In genomic region chr17:43578352-43578698, GRCh38 we compare ENCODE assay signal across 10 cellular contexts. TPM values are rescaled to one million over a fixed set of nuclear protein-coding genes. Genes with fewer than 3 reads are reported as not detected.
DNase-seq lines count a peak whose midpoint lies in the region; ATAC-seq and TF ChIP-seq lines count a peak whose summit lies in the region.
"Had no signal": no experiment of that assay in that cellular context is flagged by ENCODE, and none has a peak within 500 bp of the region (broad histone marks: within the 10 kb centered on the region; RNA-seq: fewer than 3 reads in every experiment).

No MANE protein-coding gene starts in this region.

- no peak for TF ChIP-seq CTCF in colonic mucosa (IDR thresholded peaks at IDR 0.05)
- TF ChIP-seq CTCF in progenitor cell of endocrine pancreas (IDR thresholded peaks at IDR 0.05; ENCODE audit: unreplicated experiment), result no peak

- no peaks in the 10 kb centered on the region for H3K36me3 ChIP-seq in BLaER1 treated with 17β-estradiol and CSF1 and Interleukin-3, amounts not matched to agents 10 nM and 100 nM
- no peaks in the 10 kb centered on the region for H3K36me3 ChIP-seq in colonic mucosa
- H3K36me3 ChIP-seq: adrenal gland had no signal

- H3K4me1 ChIP-seq in BLaER1 treated with 17β-estradiol and CSF1 and Interleukin-3, amounts not matched to agents 10 nM and 100 nM, result peaks cover 18 to 58% (median 49%) of the 10 kb centered on the region in 10 experiments
- peaks cover 8% of the 10 kb centered on the region for H3K4me1 ChIP-seq in colonic mucosa

- no peaks in the 10 kb centered on the region for H3K9me3 Mint-ChIP-seq in progenitor cell of endocrine pancreas (ENCODE audit: low read depth)

- no peaks in the 10 kb centered on the region for H3K27me3 ChIP-seq in BLaER1 treated with 17β-estradiol and CSF1 and Interleukin-3, amounts not matched to agents 10 nM and 100 nM
- H3K27me3 ChIP-seq in colonic mucosa, result no peaks in the 10 kb centered on the region
- H3K27me3 ChIP-seq: adrenal gland had no signal

- peak overlapping the region in 10 of 11 experiments; percentile 37 to 69 (median 46); a peak in 16 of 22 replicates for H3K9ac ChIP-seq in BLaER1 treated with 17β-estradiol and CSF1 and Interleukin-3, amounts not matched to agents 10 nM and 100 nM
- H3K9ac ChIP-seq in colonic mucosa (ENCODE audit: low read depth in 2 of 2, low read length in 2 of 2), result no peak overlapping the region

- H4K20me1 ChIP-seq in BLaER1 treated with 17β-estradiol and CSF1 and Interleukin-3, amounts not matched to agents 10 nM and 100 nM, result no peaks in the 10 kb centered on the region

- H3K27me3 Mint-ChIP-seq in progenitor cell of endocrine pancreas, result no peaks in the 10 kb centered on the region

- peaks cover 54% of the 10 kb centered on the region for H3K4me1 Mint-ChIP-seq in progenitor cell of endocrine pancreas (ENCODE audit: low read depth)

- in situ Hi-C loops in G401 (cut with HindIII; ENCODE audit: low sequenced_read_pairs), result no loop called here

- peak overlapping the region in 7 of 11 experiments; percentile 35 to 71 (median 42); a peak in 12 of 22 replicates for H3K27ac ChIP-seq in BLaER1 treated with 17β-estradiol and CSF1 and Interleukin-3, amounts not matched to agents 10 nM and 100 nM
- H3K27ac ChIP-seq in colonic mucosa, result peak overlapping the region; percentile 18

- DNase-seq in colonic mucosa (no peak), progenitor cell of endocrine pancreas (ENCODE audit: low spot score, unreplicated experiment) (no peak), G401 (ENCODE audit: low spot score) (no peak), occipital lobe (lab: John Stamatoyannopoulos, UW) (no peak)
- DNase-seq in activated effector memory CD4-positive, alpha-beta T cell treated with anti-CD3 and anti-CD28 coated beads, Interleukin-2, amount 50 U/mL, for 16 hours, result no peak

- 0 out of 20 replicates have a peak overlapping the region, but pooled peaks of 1 of the 10 experiments have one; percentile 5 for H3K4me3 ChIP-seq in BLaER1 treated with 17β-estradiol and CSF1 and Interleukin-3, amounts not matched to agents 10 nM and 100 nM
- H3K4me3 ChIP-seq in colonic mucosa, result no peak overlapping the region
- H3K4me3 ChIP-seq: adrenal gland, coronary artery had no signal

- intact Hi-C loops in colonic mucosa (cut with DNase I), result loop anchor here (2.0 to 5.0 kb wide), 3 partner anchors 56 to 184 kb away; no protein-coding TSS in a partner anchor

- peak overlapping the region; percentile 66 to 95 (median 89) for H3K4me2 ChIP-seq in BLaER1 treated with 17β-estradiol and CSF1 and Interleukin-3, amounts not matched to agents 10 nM and 100 nM

- ATAC-seq in HG03432 (IDR thresholded peaks at IDR 0.05; ENCODE audit: unreplicated experiment), result peak; percentile 4

- H3K36me3 Mint-ChIP-seq in progenitor cell of endocrine pancreas (ENCODE audit: insufficient read depth), result no peaks in the 10 kb centered on the region

- H3K4me3 Mint-ChIP-seq in progenitor cell of endocrine pancreas (ENCODE audit: low read depth), result no peak overlapping the region

- H3K9me3 ChIP-seq in BLaER1 treated with 17β-estradiol and CSF1 and Interleukin-3, amounts not matched to agents 10 nM and 100 nM (replicated peaks in 1 of 11), result no peaks in the 10 kb centered on the region
- no peaks in the 10 kb centered on the region for H3K9me3 ChIP-seq in colonic mucosa
- H3K9me3 ChIP-seq: adrenal gland had no signal

- peak overlapping the region; percentile 85 for H3K27ac Mint-ChIP-seq in progenitor cell of endocrine pancreas

RNA-seq across cellular contexts. Expression of gene ETV4, which starts 32.2 kb away (rescaled TPM):
- total RNA-seq in colonic mucosa, result 1 to 10 TPM; 1.4 to 9.0 TPM
- total RNA-seq in progenitor cell of endocrine pancreas, result 79.5 and 84.3 TPM in 2 replicates
- total RNA-seq in G401 (2014; rRNA removed; shearing (Covaris generic)), result 30.9 and 31.5 TPM in 2 replicates
- 1.4 TPM for total RNA-seq in occipital lobe
- total RNA-seq: mononuclear cell had no signal

Comparison
In these comparisons a context has a peak if more than half of its experiments do, and no peak if none do; other contexts are left out.
1. H3K9ac ChIP-seq: peak in BLaER1 treated with 17β-estradiol and CSF1 and Interleukin-3, amounts not matched to agents 10 nM and 100 nM (10 of 11); none in colonic mucosa (0 of 2).